In genomic region chrX:102768984-102769761, GRCh38 we compare ENCODE assay signal across 8 cellular contexts. TPM values are rescaled to one million over a fixed set of nuclear protein-coding genes. Genes with fewer than 3 reads are reported as not detected.
A peak's percentile ranks its signal among the peaks of the same experiment; 100 is the strongest.
DNase-seq lines count a peak whose midpoint lies in the region; ATAC-seq, FAIRE-seq and TF ChIP-seq lines count a peak whose summit lies in the region.

No MANE protein-coding gene starts in this region.

- POLR2A ChIA-PET in HepG2 (lab: Yijun Ruan, JAX), result no interaction called here

- no peaks in the 10 kb centered on the region for H3K9me3 Mint-ChIP-seq in dendritic cell treated with granulocyte-macrophage colony-stimulating factor and Interleukin-4, amounts not matched to agents 40 ng/mL and 50 ng/mL, for 4 days

- H3K4me3 ChIP-seq in BE2C (ENCODE audit: low read depth, low read length) (peak overlapping the region; percentile 91), HepG2 (replicated peaks in 1 of 3; ENCODE audit: insufficient read depth in 1 of 3, low read depth in 2 of 3, low read length in 3 of 3) (peak overlapping the region; percentile 62 to 76 (median 69))

- BruUV-seq in HepG2 (replicated peaks; lab: Mats Ljungman, UMichigan), result TSS peak; percentile 76

- TF ChIP-seq RAD21 in HepG2 (CRISPR knock-in tag; IDR thresholded peaks at IDR 0.05), result no peak

- TF ChIP-seq CTCF in BE2C (IDR thresholded peaks at IDR 0.05; ENCODE audit: low read depth, low read length) (no peak), HepG2 (CRISPR knock-in tag; IDR thresholded peaks at IDR 0.05) (no peak)

- H3K27me3 Mint-ChIP-seq in dendritic cell treated with granulocyte-macrophage colony-stimulating factor and Interleukin-4, amounts not matched to agents 40 ng/mL and 50 ng/mL, for 4 days, result peaks cover 2% of the 10 kb centered on the region

- in situ Hi-C loops in HepG2 (cut with HindIII; ENCODE audit: extremely low pct_ligation_motif_present, low pct_unique_long_range_greater_than_20kb), result no loop called here

- H3K27me3 ChIP-seq in BE2C (no peaks in the 10 kb centered on the region), HepG2 (ENCODE audit: control insufficient read depth in 1 of 2, insufficient read depth in 2 of 2, low read length in 2 of 2) (no peaks in the 10 kb centered on the region; a peak in 1 of 5 replicates)

- H3K4me1 ChIP-seq in BE2C, result no peaks in the 10 kb centered on the region
- H3K4me1 ChIP-seq in HepG2 (ENCODE audit: insufficient read depth, low read length), result 0 out of 2 replicates have a peak, but pooled peaks cover 6% of the 10 kb centered on the region

- H3K36me3 Mint-ChIP-seq in dendritic cell treated with granulocyte-macrophage colony-stimulating factor and Interleukin-4, amounts not matched to agents 40 ng/mL and 50 ng/mL, for 4 days (ENCODE audit: low read depth), result peaks cover 6% of the 10 kb centered on the region

- CTCF ChIA-PET in HepG2 (lab: Yijun Ruan, JAX; ENCODE audit: low intra/inter-chr PET ratio, low total read pairs), result no interaction called here

- TF ChIP-seq POLR2A in GM19099 (IDR thresholded peaks at IDR 0.05; ENCODE audit: extremely low read depth, insufficient read length, low read depth) (peak; percentile 44), HepG2 (IDR thresholded peaks at IDR 0.05; ENCODE audit: insufficient read depth in 1 of 2, low read depth in 2 of 2, low read length in 2 of 2) (peak; percentile 70 to 75)

- H3K4me1 Mint-ChIP-seq in dendritic cell treated with granulocyte-macrophage colony-stimulating factor and Interleukin-4, amounts not matched to agents 40 ng/mL and 50 ng/mL, for 4 days (ENCODE audit: low read depth), result peaks cover 5% of the 10 kb centered on the region

- peak; percentile 93 for ATAC-seq in HG03378 (IDR thresholded peaks at IDR 0.05; ENCODE audit: unreplicated experiment)
- peak; percentile 94 for ATAC-seq in HepG2

- WGBS in HepG2 (ENCODE audit: low lambda C conversion rate), result 2% methylated on average over 8 of the region's 22 CpGs

- FAIRE-seq in HepG2 (lab: Jason Lieb, UNC), result peak; percentile 95

- intact Hi-C loops in dendritic cell treated with granulocyte-macrophage colony-stimulating factor and Interleukin-4, amounts not matched to agents 40 ng/mL and 50 ng/mL, for 4 days (cut with micrococcal nuclease), result no loop called here
- intact Hi-C loops in HepG2 (cut with micrococcal nuclease; ENCODE audit: unreplicated experiment), result loop anchor here (5.0 kb wide), 1 partner anchor 112 kb away; no protein-coding TSS in a partner anchor

- peak overlapping the region; percentile 62 for H3K4me2 ChIP-seq in HepG2 (ENCODE audit: low read depth, low read length)

- H3K9me3 ChIP-seq in BE2C (no peaks in the 10 kb centered on the region), HepG2 (ENCODE audit: low read length) (no peaks in the 10 kb centered on the region)

- H2AFZ ChIP-seq in HepG2 (ENCODE audit: low read length), result peak overlapping the region; percentile 83

- peak overlapping the region; percentile 89 for H3K4me3 Mint-ChIP-seq in dendritic cell treated with granulocyte-macrophage colony-stimulating factor and Interleukin-4, amounts not matched to agents 40 ng/mL and 50 ng/mL, for 4 days

- no peak for TF ChIP-seq EP300 in HepG2 (IDR thresholded peaks at IDR 0.05; ENCODE audit: low read depth in 2 of 2, low read length in 2 of 2)
- TF ChIP-seq EP300 in HepG2 (CRISPR knock-in tag; IDR thresholded peaks at IDR 0.05; ENCODE audit: borderline replicate concordance), result no peak

- H3K36me3 ChIP-seq in BE2C (no peaks in the 10 kb centered on the region), HepG2 (replicated peaks in 1 of 2; ENCODE audit: control insufficient read depth in 1 of 2, insufficient read depth in 2 of 2, low read length in 2 of 2) (no peaks in the 10 kb centered on the region)

- H3K27ac ChIP-seq in HepG2 (ENCODE audit: extremely low read length, insufficient read depth, low read length), result peak overlapping the region; percentile 67

- H4K20me1 ChIP-seq in HepG2 (ENCODE audit: insufficient read depth, low read length), result no peaks in the 10 kb centered on the region

- peaks cover 15% of the 10 kb centered on the region for H3K79me2 ChIP-seq in HepG2 (ENCODE audit: insufficient read depth, low read length)

- H3K9ac ChIP-seq in HepG2 (ENCODE audit: insufficient read depth, low read depth, low read length), result peak overlapping the region; percentile 87

- peak; percentile 66 for DNase-seq in BE2C
- peak; percentile 54 for DNase-seq in NCI-H446 treated with DMSO at 0.1 percent for 48 hours (lab: John Stamatoyannopoulos, UW)
- DNase-seq in activated CD4-positive, alpha-beta T cell treated with anti-CD3 and anti-CD28 coated beads for 4 hours, result peak; percentile 72 to 82
- DNase-seq in HepG2 (ENCODE audit: low spot score), result peak; percentile 84
- peak; percentile 72 to 74 for DNase-seq in stimulated activated CD4-positive, alpha-beta T cell treated with anti-CD3 and anti-CD28 coated beads, Interleukin-2, amount 100 ng/mL, for 48 hours

- peak overlapping the region; percentile 86 for H3K27ac Mint-ChIP-seq in dendritic cell treated with granulocyte-macrophage colony-stimulating factor and Interleukin-4, amounts not matched to agents 40 ng/mL and 50 ng/mL, for 4 days

TF ChIP-seq in HepG2, 621 proteins besides CTCF, POLR2A, EP300 and RAD21 (continues in another document):
- TF ChIP-seq ASH2L (IDR thresholded peaks at IDR 0.05; ENCODE audit: insufficient read length, low read depth, low read length) (peak; percentile 47), SALL1 (CRISPR knock-in tag; IDR thresholded peaks at IDR 0.05) (peak; percentile 38; the same call in 1 of the 2 replicates), KMT2A (CRISPR knock-in tag; IDR thresholded peaks at IDR 0.05) (0 out of 2 replicates have a peak, but pooled peaks have one; percentile 29), SIN3A (IDR thresholded peaks at IDR 0.05; ENCODE audit: borderline replicate concordance, low read depth, low read length) (peak; percentile 72; the same call in 1 of the 2 replicates), CREM (IDR thresholded peaks at IDR 0.05) (peak; percentile 98), CREM (CRISPR knock-in tag; IDR thresholded peaks at IDR 0.05) (0 out of 2 replicates have a peak, but pooled peaks have one; percentile 17), FOXC1 (CRISPR knock-in tag; IDR thresholded peaks at IDR 0.05; ENCODE audit: borderline replicate concordance) (0 out of 2 replicates have a peak, but pooled peaks have one; percentile 30), HOXA3 (CRISPR knock-in tag; IDR thresholded peaks at IDR 0.05) (peak; percentile 71), ZFY (CRISPR knock-in tag; IDR thresholded peaks at IDR 0.05) (peak; percentile 80), RFX5 (IDR thresholded peaks at IDR 0.05; ENCODE audit: low read depth, low read length) (peak; percentile 90)

RNA-seq across cellular contexts. Expression of gene GPRASP3, which starts 48.6 kb away (rescaled TPM):
- polyA plus RNA-seq in BE2C (2012; ENCODE audit: insufficient read depth, insufficient read length, low read depth), result 2.7 TPM
- total RNA-seq in HepG2 (2016; rRNA removed; fragmentation: Illumina TruSeq; extraction: Trizol), result 1.4 and 2.1 TPM in 2 replicates
- total RNA-seq in HepG2 (2016; cell fraction: cytosol; rRNA removed; fragmentation: Illumina TruSeq; extraction: Trizol; ENCODE audit: low read depth), result 0.30 and 0.35 TPM in 2 replicates
- 1.1 and 2.0 TPM in 2 replicates for total RNA-seq in HepG2 (2016; cell fraction: insoluble cytoplasmic fraction; rRNA removed; fragmentation: Illumina TruSeq; extraction: Trizol)
- total RNA-seq in HepG2 (2016; cell fraction: membrane; rRNA removed; fragmentation: Illumina TruSeq; extraction: Trizol), result 0.68 and 1.00 TPM in 2 replicates
- 1.1 and 2.5 TPM in 2 replicates for total RNA-seq in HepG2 (2016; cell fraction: nucleus; rRNA removed; fragmentation: Illumina TruSeq; extraction: Trizol)
- 0.54 and 0.67 TPM in 2 replicates for polyA plus RNA-seq in HepG2 (2011; rRNA removed)
- 0.64 and 0.67 TPM in 2 replicates for polyA plus RNA-seq in HepG2 (2011; cell fraction: cytosol; rRNA removed)
- 0.63 and 0.74 TPM in 2 replicates for polyA plus RNA-seq in HepG2 (2011; cell fraction: nucleus; rRNA removed)
- 0.95 and 1.4 TPM in 2 replicates for polyA plus RNA-seq in HepG2 (2012)
- 0.09 and 0.34 TPM in 2 replicates for polyA plus RNA-seq in HepG2 (2016; cell fraction: cytosol; fragmentation: Illumina TruSeq; extraction: Trizol; ENCODE audit: low read depth)
- 2.0 and 3.0 TPM in 2 replicates for polyA plus RNA-seq in HepG2 (2016; cell fraction: insoluble cytoplasmic fraction; fragmentation: Illumina TruSeq; extraction: Trizol; ENCODE audit: low read depth)
- 0.29 and 0.33 TPM in 2 replicates for polyA plus RNA-seq in HepG2 (2016; cell fraction: membrane; fragmentation: Illumina TruSeq; extraction: Trizol; ENCODE audit: low read depth)
- 1.8 TPM in 2 replicates for polyA plus RNA-seq in HepG2 (2016; cell fraction: nucleus; fragmentation: Illumina TruSeq; extraction: Trizol; ENCODE audit: insufficient read depth, low read depth)
- 1.9 and 4.1 TPM in 2 replicates for polyA minus RNA-seq in HepG2 (2011; rRNA and poly(A)+ RNA removed; ENCODE audit: low replicate concordance)
- polyA minus RNA-seq in HepG2 (2011; cell fraction: cytosol; rRNA and poly(A)+ RNA removed), result 1.1 and 1.8 TPM in 2 replicates
- polyA minus RNA-seq in HepG2 (2011; cell fraction: nucleus; rRNA and poly(A)+ RNA removed), result 3.5 and 4.1 TPM in 2 replicates

RNA-seq across cellular contexts. Expression of gene GPRASP2, which starts 56.9 kb away (rescaled TPM):
- polyA plus RNA-seq in BE2C (2012; ENCODE audit: insufficient read depth, insufficient read length, low read depth), result 3.1 TPM
- total RNA-seq in HepG2 (2016; rRNA removed; fragmentation: Illumina TruSeq; extraction: Trizol), result 1.3 and 1.6 TPM in 2 replicates
- 0.09 and 0.10 TPM in 2 replicates for total RNA-seq in HepG2 (2016; cell fraction: cytosol; rRNA removed; fragmentation: Illumina TruSeq; extraction: Trizol; ENCODE audit: low read depth)
- total RNA-seq in HepG2 (2016; cell fraction: insoluble cytoplasmic fraction; rRNA removed; fragmentation: Illumina TruSeq; extraction: Trizol), result 1.0 and 2.5 TPM in 2 replicates
- 0.40 and 0.59 TPM in 2 replicates for total RNA-seq in HepG2 (2016; cell fraction: membrane; rRNA removed; fragmentation: Illumina TruSeq; extraction: Trizol)
- total RNA-seq in HepG2 (2016; cell fraction: nucleus; rRNA removed; fragmentation: Illumina TruSeq; extraction: Trizol), result 1.1 and 1.2 TPM in 2 replicates
- 0.55 and 0.63 TPM in 2 replicates for polyA plus RNA-seq in HepG2 (2011; rRNA removed)
- polyA plus RNA-seq in HepG2 (2011; cell fraction: cytosol; rRNA removed), result 0.27 and 0.40 TPM in 2 replicates
- 0.24 and 0.29 TPM in 2 replicates for polyA plus RNA-seq in HepG2 (2011; cell fraction: nucleus; rRNA removed)
- polyA plus RNA-seq in HepG2 (2012), result 0.40 and 0.56 TPM in 2 replicates
- polyA plus RNA-seq in HepG2 (2016; cell fraction: cytosol; fragmentation: Illumina TruSeq; extraction: Trizol; ENCODE audit: low read depth), result 0.05 TPM in 2 replicates
- polyA plus RNA-seq in HepG2 (2016; cell fraction: insoluble cytoplasmic fraction; fragmentation: Illumina TruSeq; extraction: Trizol; ENCODE audit: low read depth), result 0.93 and 0.97 TPM in 2 replicates
- 0.09 and 0.10 TPM in 2 replicates for polyA plus RNA-seq in HepG2 (2016; cell fraction: membrane; fragmentation: Illumina TruSeq; extraction: Trizol; ENCODE audit: low read depth)
- 1.2 and 1.4 TPM in 2 replicates for polyA plus RNA-seq in HepG2 (2016; cell fraction: nucleus; fragmentation: Illumina TruSeq; extraction: Trizol; ENCODE audit: insufficient read depth, low read depth)
- polyA minus RNA-seq in HepG2 (2011; rRNA and poly(A)+ RNA removed; ENCODE audit: low replicate concordance), result 0.63 and 1.3 TPM in 2 replicates
- 0.35 and 0.59 TPM in 2 replicates for polyA minus RNA-seq in HepG2 (2011; cell fraction: cytosol; rRNA and poly(A)+ RNA removed)
- polyA minus RNA-seq in HepG2 (2011; cell fraction: nucleus; rRNA and poly(A)+ RNA removed), result 1.0 and 1.7 TPM in 2 replicates

Comparison
In these comparisons a context has a peak if more than half of its experiments do, and no peak if none do; other contexts are left out.
1. Peak in every context shown above with its lines: DNase-seq, ATAC-seq, H3K4me3 ChIP-seq and H3K27ac ChIP-seq.